1 cellular context compared by ENCODE assay signal in the genomic region with DNA sequence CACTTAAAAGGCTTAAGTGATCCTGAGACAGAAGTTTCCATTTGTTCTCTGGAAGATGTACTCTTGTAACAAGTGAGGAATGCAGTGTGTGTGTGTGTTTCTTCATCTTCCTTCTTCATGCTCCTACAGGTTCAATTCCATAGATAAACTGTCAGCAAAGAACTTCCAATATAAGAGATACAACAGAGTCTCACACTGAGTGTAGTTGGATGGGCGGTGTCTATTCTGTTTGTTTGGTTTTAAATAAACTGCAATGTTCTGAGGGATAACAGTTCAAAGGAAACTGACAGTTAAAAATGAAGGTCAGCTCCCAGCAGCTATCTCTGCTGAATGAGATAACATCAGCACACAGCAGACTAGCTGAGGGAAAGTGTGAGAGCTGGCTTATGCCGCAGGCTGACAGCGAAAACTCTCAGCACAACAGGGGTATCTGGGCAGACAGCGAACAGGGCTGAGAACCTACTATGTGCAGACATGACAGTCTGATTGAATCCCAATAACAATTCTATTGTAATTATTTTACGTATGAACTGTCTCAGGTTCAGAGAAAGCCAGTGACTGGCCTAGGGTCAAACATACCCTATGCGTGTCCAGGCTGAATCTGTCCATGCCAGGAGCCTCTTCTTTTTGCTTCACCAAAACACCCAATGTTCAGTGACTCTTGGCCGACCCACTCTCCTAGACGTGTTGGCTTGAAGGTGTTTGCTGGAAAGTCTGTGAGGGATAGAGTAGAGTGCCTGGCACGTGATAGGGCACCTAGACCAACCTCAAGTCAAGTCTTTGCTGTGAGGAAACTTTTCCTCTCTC.
A peak's percentile ranks its signal among the peaks of the same experiment; 100 is the strongest.
TF ChIP-seq lines count a peak whose summit lies in the region.

No MANE protein-coding gene starts in this region.

TF ChIP-seq in HepG2, 621 proteins besides CTCF, POLR2A, EP300 and RAD21 (continued from another document and continues in another):
- TF ChIP-seq, protein P1, sequence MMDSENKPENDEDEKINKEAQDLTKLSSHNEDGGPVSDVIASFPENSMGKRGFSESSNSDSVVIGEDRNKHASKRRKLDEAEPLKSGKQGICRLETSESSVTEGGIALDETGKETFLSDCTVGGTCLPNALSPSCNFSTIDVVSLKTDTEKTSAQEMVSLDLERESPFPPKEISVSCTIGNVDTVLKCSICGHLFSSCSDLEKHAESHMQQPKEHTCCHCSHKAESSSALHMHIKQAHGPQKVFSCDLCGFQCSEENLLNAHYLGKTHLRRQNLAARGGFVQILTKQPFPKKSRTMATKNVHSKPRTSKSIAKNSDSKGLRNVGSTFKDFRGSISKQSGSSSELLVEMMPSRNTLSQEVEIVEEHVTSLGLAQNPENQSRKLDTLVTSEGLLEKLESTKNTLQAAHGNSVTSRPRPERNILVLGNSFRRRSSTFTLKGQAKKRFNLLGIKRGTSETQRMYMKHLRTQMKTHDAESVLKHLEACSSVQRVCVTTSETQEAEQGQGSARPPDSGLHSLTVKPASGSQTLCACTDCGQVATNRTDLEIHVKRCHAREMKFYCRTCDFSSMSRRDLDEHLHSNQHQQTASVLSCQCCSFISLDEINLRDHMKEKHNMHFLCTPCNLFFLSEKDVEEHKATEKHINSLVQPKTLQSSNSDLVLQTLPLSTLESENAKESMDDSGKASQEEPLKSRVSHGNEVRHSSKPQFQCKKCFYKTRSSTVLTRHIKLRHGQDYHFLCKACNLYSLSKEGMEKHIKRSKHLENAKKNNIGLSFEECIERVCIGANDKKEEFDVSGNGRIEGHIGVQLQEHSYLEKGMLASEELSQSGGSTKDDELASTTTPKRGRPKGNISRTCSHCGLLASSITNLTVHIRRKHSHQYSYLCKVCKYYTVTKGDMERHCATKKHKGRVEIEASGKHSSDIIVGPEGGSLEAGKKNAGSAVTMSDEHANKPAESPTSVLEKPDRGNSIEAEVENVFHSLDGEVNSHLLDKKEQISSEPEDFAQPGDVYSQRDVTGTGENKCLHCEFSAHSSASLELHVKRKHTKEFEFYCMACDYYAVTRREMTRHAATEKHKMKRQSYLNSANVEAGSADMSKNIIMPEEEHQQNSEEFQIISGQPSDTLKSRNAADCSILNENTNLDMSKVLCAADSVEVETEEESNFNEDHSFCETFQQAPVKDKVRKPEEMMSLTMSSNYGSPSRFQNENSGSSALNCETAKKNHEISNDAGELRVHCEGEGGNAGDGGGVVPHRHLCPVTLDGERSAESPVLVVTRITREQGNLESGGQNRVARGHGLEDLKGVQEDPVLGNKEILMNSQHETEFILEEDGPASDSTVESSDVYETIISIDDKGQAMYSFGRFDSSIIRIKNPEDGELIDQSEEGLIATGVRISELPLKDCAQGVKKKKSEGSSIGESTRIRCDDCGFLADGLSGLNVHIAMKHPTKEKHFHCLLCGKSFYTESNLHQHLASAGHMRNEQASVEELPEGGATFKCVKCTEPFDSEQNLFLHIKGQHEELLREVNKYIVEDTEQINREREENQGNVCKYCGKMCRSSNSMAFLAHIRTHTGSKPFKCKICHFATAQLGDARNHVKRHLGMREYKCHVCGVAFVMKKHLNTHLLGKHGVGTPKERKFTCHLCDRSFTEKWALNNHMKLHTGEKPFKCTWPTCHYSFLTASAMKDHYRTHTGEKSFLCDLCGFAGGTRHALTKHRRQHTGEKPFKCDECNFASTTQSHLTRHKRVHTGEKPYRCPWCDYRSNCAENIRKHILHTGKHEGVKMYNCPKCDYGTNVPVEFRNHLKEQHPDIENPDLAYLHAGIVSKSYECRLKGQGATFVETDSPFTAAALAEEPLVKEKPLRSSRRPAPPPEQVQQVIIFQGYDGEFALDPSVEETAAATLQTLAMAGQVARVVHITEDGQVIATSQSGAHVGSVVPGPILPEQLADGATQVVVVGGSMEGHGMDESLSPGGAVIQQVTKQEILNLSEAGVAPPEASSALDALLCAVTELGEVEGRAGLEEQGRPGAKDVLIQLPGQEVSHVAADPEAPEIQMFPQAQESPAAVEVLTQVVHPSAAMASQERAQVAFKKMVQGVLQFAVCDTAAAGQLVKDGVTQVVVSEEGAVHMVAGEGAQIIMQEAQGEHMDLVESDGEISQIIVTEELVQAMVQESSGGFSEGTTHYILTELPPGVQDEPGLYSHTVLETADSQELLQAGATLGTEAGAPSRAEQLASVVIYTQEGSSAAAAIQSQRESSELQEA (CRISPR knock-in tag; IDR thresholded peaks at IDR 0.05; ENCODE audit: not compliant biosample characterization): no peak
- TF ChIP-seq XBP1 (CRISPR knock-in tag; IDR thresholded peaks at IDR 0.05): no peak
- no peak for TF ChIP-seq ZNF773 (CRISPR knock-in tag; IDR thresholded peaks at IDR 0.05; ENCODE audit: borderline replicate concordance)
- TF ChIP-seq ZNF207 (IDR thresholded peaks at IDR 0.05; ENCODE audit: borderline replicate concordance): no peak
- TF ChIP-seq, protein P2, sequence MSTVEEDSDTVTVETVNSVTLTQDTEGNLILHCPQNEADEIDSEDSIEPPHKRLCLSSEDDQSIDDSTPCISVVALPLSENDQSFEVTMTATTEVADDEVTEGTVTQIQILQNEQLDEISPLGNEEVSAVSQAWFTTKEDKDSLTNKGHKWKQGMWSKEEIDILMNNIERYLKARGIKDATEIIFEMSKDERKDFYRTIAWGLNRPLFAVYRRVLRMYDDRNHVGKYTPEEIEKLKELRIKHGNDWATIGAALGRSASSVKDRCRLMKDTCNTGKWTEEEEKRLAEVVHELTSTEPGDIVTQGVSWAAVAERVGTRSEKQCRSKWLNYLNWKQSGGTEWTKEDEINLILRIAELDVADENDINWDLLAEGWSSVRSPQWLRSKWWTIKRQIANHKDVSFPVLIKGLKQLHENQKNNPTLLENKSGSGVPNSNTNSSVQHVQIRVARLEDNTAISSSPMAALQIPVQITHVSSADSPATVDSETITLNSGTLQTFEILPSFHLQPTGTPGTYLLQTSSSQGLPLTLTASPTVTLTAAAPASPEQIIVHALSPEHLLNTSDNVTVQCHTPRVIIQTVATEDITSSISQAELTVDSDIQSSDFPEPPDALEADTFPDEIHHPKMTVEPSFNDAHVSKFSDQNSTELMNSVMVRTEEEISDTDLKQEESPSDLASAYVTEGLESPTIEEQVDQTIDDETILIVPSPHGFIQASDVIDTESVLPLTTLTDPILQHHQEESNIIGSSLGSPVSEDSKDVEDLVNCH (CRISPR knock-in tag; IDR thresholded peaks at IDR 0.05): no peak
- no peak for TF ChIP-seq PHF8 (CRISPR knock-in tag; IDR thresholded peaks at IDR 0.05)
- no peak for TF ChIP-seq ELF1 (CRISPR knock-in tag; IDR thresholded peaks at IDR 0.05)
- TF ChIP-seq ZSCAN25 (CRISPR knock-in tag; IDR thresholded peaks at IDR 0.05): no peak
- TF ChIP-seq ZNF777 (CRISPR knock-in tag; IDR thresholded peaks at IDR 0.05): no peak
- TF ChIP-seq MTF2 (CRISPR knock-in tag; IDR thresholded peaks at IDR 0.05; ENCODE audit: borderline replicate concordance): no peak
- TF ChIP-seq, protein P3, sequence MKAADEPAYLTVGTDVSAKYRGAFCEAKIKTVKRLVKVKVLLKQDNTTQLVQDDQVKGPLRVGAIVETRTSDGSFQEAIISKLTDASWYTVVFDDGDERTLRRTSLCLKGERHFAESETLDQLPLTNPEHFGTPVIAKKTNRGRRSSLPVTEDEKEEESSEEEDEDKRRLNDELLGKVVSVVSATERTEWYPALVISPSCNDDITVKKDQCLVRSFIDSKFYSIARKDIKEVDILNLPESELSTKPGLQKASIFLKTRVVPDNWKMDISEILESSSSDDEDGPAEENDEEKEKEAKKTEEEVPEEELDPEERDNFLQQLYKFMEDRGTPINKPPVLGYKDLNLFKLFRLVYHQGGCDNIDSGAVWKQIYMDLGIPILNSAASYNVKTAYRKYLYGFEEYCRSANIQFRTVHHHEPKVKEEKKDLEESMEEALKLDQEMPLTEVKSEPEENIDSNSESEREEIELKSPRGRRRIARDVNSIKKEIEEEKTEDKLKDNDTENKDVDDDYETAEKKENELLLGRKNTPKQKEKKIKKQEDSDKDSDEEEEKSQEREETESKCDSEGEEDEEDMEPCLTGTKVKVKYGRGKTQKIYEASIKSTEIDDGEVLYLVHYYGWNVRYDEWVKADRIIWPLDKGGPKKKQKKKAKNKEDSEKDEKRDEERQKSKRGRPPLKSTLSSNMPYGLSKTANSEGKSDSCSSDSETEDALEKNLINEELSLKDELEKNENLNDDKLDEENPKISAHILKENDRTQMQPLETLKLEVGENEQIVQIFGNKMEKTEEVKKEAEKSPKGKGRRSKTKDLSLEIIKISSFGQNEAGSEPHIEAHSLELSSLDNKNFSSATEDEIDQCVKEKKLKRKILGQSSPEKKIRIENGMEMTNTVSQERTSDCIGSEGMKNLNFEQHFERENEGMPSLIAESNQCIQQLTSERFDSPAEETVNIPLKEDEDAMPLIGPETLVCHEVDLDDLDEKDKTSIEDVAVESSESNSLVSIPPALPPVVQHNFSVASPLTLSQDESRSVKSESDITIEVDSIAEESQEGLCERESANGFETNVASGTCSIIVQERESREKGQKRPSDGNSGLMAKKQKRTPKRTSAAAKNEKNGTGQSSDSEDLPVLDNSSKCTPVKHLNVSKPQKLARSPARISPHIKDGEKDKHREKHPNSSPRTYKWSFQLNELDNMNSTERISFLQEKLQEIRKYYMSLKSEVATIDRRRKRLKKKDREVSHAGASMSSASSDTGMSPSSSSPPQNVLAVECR (CRISPR knock-in tag; IDR thresholded peaks at IDR 0.05; ENCODE audit: borderline replicate concordance): no peak
- no peak for TF ChIP-seq ZNF543 (CRISPR knock-in tag; IDR thresholded peaks at IDR 0.05)
- no peak for TF ChIP-seq RFXAP (CRISPR knock-in tag; IDR thresholded peaks at IDR 0.05; ENCODE audit: borderline replicate concordance)
- TF ChIP-seq, protein P4, sequence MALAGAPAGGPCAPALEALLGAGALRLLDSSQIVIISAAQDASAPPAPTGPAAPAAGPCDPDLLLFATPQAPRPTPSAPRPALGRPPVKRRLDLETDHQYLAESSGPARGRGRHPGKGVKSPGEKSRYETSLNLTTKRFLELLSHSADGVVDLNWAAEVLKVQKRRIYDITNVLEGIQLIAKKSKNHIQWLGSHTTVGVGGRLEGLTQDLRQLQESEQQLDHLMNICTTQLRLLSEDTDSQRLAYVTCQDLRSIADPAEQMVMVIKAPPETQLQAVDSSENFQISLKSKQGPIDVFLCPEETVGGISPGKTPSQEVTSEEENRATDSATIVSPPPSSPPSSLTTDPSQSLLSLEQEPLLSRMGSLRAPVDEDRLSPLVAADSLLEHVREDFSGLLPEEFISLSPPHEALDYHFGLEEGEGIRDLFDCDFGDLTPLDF (CRISPR knock-in tag; IDR thresholded peaks at IDR 0.05): no peak
- TF ChIP-seq ZNF709 (CRISPR knock-in tag; IDR thresholded peaks at IDR 0.05): no peak
- TF ChIP-seq, protein P5, sequence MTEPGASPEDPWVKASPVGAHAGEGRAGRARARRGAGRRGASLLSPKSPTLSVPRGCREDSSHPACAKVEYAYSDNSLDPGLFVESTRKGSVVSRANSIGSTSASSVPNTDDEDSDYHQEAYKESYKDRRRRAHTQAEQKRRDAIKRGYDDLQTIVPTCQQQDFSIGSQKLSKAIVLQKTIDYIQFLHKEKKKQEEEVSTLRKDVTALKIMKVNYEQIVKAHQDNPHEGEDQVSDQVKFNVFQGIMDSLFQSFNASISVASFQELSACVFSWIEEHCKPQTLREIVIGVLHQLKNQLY (CRISPR knock-in tag; IDR thresholded peaks at IDR 0.05): no peak
- TF ChIP-seq ZC3H4 (CRISPR knock-in tag; IDR thresholded peaks at IDR 0.05; ENCODE audit: borderline replicate concordance): no peak
- 0 out of 2 replicates have a peak, but pooled peaks have one; percentile 38 for TF ChIP-seq MIER2 (CRISPR knock-in tag; IDR thresholded peaks at IDR 0.05)
- no peak for TF ChIP-seq GABPB1 (CRISPR knock-in tag; IDR thresholded peaks at IDR 0.05)
- no peak for TF ChIP-seq ZNF615 (CRISPR knock-in tag; IDR thresholded peaks at IDR 0.05; ENCODE audit: borderline replicate concordance)
- no peak for TF ChIP-seq GTF3A (CRISPR knock-in tag; conservative IDR thresholded peaks at IDR 0.05)
- TF ChIP-seq ATF1 (CRISPR knock-in tag; IDR thresholded peaks at IDR 0.05): no peak
- no peak for TF ChIP-seq ZNF879 (CRISPR knock-in tag; IDR thresholded peaks at IDR 0.05)
- no peak for TF ChIP-seq PAF1 (CRISPR knock-in tag; IDR thresholded peaks at IDR 0.05)
- TF ChIP-seq ZNF317 (CRISPR knock-in tag; IDR thresholded peaks at IDR 0.05): 0 out of 2 replicates have a peak, but pooled peaks have one; percentile 17
- TF ChIP-seq ZNF33B (CRISPR knock-in tag; IDR thresholded peaks at IDR 0.05): no peak
- TF ChIP-seq, protein P6, sequence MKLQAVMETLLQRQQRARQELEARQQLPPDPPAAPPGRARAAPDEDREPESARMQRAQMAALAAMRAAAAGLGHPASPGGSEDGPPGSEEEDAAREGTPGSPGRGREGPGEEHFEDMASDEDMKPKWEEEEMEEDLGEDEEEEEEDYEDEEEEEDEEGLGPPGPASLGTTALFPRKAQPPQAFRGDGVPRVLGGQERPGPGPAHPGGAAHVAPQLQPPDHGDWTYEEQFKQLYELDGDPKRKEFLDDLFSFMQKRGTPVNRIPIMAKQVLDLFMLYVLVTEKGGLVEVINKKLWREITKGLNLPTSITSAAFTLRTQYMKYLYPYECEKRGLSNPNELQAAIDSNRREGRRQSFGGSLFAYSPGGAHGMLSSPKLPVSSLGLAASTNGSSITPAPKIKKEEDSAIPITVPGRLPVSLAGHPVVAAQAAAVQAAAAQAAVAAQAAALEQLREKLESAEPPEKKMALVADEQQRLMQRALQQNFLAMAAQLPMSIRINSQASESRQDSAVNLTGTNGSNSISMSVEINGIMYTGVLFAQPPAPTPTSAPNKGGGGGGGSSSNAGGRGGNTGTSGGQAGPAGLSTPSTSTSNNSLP (IDR thresholded peaks at IDR 0.05; ENCODE audit: low read depth, low read length): no peak
- TF ChIP-seq, protein P7, sequence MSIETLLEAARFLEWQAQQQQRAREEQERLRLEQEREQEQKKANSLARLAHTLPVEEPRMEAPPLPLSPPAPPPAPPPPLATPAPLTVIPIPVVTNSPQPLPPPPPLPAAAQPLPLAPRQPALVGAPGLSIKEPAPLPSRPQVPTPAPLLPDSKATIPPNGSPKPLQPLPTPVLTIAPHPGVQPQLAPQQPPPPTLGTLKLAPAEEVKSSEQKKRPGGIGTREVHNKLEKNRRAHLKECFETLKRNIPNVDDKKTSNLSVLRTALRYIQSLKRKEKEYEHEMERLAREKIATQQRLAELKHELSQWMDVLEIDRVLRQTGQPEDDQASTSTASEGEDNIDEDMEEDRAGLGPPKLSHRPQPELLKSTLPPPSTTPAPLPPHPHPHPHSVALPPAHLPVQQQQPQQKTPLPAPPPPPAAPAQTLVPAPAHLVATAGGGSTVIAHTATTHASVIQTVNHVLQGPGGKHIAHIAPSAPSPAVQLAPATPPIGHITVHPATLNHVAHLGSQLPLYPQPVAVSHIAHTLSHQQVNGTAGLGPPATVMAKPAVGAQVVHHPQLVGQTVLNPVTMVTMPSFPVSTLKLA (IDR thresholded peaks at IDR 0.05): no peak
- no peak for TF ChIP-seq CHD2 (IDR thresholded peaks at IDR 0.05; ENCODE audit: low read depth, low read length)
- peak; percentile 77 for TF ChIP-seq TCF7 (IDR thresholded peaks at IDR 0.05; ENCODE audit: low read depth)
- no peak for TF ChIP-seq ZNF616 (CRISPR knock-in tag; IDR thresholded peaks at IDR 0.05; ENCODE audit: low read depth)
- peak; percentile 28; the same call in 1 of the 2 replicates for TF ChIP-seq HMG20A (CRISPR knock-in tag; IDR thresholded peaks at IDR 0.05; ENCODE audit: borderline replicate concordance)
- TF ChIP-seq U2AF2 (IDR thresholded peaks at IDR 0.05; ENCODE audit: low read depth, low read length): no peak
- TF ChIP-seq ZNF3 (CRISPR knock-in tag; IDR thresholded peaks at IDR 0.05): no peak
- TF ChIP-seq, protein P8, sequence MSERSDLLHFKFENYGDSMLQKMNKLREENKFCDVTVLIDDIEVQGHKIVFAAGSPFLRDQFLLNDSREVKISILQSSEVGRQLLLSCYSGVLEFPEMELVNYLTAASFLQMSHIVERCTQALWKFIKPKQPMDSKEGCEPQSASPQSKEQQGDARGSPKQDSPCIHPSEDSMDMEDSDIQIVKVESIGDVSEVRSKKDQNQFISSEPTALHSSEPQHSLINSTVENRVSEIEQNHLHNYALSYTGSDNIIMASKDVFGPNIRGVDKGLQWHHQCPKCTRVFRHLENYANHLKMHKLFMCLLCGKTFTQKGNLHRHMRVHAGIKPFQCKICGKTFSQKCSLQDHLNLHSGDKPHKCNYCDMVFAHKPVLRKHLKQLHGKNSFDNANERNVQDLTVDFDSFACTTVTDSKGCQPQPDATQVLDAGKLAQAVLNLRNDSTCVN (CRISPR knock-in tag; IDR thresholded peaks at IDR 0.05; ENCODE audit: borderline replicate concordance): no peak
